ENCODE assay signal across 1 cellular context in the genomic region with DNA sequence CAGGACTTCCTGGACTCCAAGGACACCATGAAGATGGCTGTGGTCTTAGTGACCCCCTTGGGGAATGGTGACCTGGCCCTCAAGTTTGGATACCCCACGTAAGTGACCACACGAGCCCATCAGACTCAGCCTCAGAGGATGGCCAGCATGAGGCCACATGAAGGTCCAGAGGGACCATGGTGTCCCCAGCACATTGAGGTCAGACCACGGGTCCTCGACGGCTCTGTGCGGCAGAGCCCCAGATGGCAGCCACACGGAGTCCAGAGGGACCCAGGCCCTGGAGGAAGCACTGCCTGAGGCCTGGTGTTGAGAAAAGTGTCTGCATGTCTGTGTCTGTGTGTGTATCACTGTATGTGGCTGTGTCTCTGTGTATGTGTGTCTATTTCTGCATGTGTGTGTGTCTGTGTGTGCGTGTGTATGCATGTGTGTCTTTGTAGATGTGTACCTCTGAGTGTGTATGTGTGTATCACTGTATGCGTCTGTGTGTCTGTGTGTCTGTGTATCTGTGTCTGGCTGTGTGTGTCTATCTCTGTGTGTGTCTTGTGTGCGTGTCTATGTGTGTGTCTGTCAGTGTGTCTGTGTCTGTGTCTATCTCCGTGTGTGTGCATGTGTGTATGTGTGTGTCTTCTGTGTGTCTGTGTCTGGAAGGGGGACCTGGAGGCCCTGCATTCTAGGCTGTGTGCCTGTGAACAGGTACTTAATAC.
TF ChIP-seq lines count a peak whose summit lies in the region.

No MANE protein-coding gene starts in this region.

TF ChIP-seq in K562, 482 proteins besides CTCF, POLR2A, EP300 and RAD21 (continued from another document):
- TF ChIP-seq, protein P1, sequence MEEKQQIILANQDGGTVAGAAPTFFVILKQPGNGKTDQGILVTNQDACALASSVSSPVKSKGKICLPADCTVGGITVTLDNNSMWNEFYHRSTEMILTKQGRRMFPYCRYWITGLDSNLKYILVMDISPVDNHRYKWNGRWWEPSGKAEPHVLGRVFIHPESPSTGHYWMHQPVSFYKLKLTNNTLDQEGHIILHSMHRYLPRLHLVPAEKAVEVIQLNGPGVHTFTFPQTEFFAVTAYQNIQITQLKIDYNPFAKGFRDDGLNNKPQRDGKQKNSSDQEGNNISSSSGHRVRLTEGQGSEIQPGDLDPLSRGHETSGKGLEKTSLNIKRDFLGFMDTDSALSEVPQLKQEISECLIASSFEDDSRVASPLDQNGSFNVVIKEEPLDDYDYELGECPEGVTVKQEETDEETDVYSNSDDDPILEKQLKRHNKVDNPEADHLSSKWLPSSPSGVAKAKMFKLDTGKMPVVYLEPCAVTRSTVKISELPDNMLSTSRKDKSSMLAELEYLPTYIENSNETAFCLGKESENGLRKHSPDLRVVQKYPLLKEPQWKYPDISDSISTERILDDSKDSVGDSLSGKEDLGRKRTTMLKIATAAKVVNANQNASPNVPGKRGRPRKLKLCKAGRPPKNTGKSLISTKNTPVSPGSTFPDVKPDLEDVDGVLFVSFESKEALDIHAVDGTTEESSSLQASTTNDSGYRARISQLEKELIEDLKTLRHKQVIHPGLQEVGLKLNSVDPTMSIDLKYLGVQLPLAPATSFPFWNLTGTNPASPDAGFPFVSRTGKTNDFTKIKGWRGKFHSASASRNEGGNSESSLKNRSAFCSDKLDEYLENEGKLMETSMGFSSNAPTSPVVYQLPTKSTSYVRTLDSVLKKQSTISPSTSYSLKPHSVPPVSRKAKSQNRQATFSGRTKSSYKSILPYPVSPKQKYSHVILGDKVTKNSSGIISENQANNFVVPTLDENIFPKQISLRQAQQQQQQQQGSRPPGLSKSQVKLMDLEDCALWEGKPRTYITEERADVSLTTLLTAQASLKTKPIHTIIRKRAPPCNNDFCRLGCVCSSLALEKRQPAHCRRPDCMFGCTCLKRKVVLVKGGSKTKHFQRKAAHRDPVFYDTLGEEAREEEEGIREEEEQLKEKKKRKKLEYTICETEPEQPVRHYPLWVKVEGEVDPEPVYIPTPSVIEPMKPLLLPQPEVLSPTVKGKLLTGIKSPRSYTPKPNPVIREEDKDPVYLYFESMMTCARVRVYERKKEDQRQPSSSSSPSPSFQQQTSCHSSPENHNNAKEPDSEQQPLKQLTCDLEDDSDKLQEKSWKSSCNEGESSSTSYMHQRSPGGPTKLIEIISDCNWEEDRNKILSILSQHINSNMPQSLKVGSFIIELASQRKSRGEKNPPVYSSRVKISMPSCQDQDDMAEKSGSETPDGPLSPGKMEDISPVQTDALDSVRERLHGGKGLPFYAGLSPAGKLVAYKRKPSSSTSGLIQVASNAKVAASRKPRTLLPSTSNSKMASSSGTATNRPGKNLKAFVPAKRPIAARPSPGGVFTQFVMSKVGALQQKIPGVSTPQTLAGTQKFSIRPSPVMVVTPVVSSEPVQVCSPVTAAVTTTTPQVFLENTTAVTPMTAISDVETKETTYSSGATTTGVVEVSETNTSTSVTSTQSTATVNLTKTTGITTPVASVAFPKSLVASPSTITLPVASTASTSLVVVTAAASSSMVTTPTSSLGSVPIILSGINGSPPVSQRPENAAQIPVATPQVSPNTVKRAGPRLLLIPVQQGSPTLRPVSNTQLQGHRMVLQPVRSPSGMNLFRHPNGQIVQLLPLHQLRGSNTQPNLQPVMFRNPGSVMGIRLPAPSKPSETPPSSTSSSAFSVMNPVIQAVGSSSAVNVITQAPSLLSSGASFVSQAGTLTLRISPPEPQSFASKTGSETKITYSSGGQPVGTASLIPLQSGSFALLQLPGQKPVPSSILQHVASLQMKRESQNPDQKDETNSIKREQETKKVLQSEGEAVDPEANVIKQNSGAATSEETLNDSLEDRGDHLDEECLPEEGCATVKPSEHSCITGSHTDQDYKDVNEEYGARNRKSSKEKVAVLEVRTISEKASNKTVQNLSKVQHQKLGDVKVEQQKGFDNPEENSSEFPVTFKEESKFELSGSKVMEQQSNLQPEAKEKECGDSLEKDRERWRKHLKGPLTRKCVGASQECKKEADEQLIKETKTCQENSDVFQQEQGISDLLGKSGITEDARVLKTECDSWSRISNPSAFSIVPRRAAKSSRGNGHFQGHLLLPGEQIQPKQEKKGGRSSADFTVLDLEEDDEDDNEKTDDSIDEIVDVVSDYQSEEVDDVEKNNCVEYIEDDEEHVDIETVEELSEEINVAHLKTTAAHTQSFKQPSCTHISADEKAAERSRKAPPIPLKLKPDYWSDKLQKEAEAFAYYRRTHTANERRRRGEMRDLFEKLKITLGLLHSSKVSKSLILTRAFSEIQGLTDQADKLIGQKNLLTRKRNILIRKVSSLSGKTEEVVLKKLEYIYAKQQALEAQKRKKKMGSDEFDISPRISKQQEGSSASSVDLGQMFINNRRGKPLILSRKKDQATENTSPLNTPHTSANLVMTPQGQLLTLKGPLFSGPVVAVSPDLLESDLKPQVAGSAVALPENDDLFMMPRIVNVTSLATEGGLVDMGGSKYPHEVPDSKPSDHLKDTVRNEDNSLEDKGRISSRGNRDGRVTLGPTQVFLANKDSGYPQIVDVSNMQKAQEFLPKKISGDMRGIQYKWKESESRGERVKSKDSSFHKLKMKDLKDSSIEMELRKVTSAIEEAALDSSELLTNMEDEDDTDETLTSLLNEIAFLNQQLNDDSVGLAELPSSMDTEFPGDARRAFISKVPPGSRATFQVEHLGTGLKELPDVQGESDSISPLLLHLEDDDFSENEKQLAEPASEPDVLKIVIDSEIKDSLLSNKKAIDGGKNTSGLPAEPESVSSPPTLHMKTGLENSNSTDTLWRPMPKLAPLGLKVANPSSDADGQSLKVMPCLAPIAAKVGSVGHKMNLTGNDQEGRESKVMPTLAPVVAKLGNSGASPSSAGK (IDR thresholded peaks at IDR 0.05), result no peak
- TF ChIP-seq MCM3 (IDR thresholded peaks at IDR 0.05) (peak; percentile 74; the same call in 1 of the 2 replicates), CHD4 (IDR thresholded peaks at IDR 0.05; ENCODE audit: insufficient read depth, insufficient replicate concordance, low read depth, low read length, poor library complexity, severe bottlenecking) (no peak), ELF4 (CRISPR knock-in tag; IDR thresholded peaks at IDR 0.05) (peak; percentile 76), SUPT5H (IDR thresholded peaks at IDR 0.05) (no peak), PCBP1 (IDR thresholded peaks at IDR 0.05; ENCODE audit: low read depth, low read length, poor library complexity, severe bottlenecking) (no peak), TAF9B (IDR thresholded peaks at IDR 0.05; ENCODE audit: partially characterized antibody) (no peak), NR3C1 (CRISPR knock-in tag; IDR thresholded peaks at IDR 0.05) (no peak), ZNF717 (CRISPR knock-in tag; IDR thresholded peaks at IDR 0.05) (no peak), PHF20 (IDR thresholded peaks at IDR 0.05; ENCODE audit: partially characterized antibody) (no peak), BCL6 (CRISPR knock-in tag; IDR thresholded peaks at IDR 0.05) (no peak), NCOA2 (IDR thresholded peaks at IDR 0.05; ENCODE audit: partially characterized antibody in 2 of 2) (no peak), ZNF830 (CRISPR knock-in tag; IDR thresholded peaks at IDR 0.05) (no peak), KDM5B (IDR thresholded peaks at IDR 0.05; ENCODE audit: insufficient replicate concordance, low read depth, low read length) (no peak), POLR2B (IDR thresholded peaks at IDR 0.05; ENCODE audit: low read depth, partially characterized antibody) (peak; percentile 36), SRF (CRISPR knock-in tag; IDR thresholded peaks at IDR 0.05) (no peak), OTX1 (CRISPR knock-in tag; IDR thresholded peaks at IDR 0.05) (peak; percentile 54; the same call in 1 of the 2 replicates), MCM2 (IDR thresholded peaks at IDR 0.05; ENCODE audit: low read depth) (no peak), COPS2 (conservative IDR thresholded peaks at IDR 0.05) (no peak), MCM7 (IDR thresholded peaks at IDR 0.05) (peak in 1 of 2 experiments; percentile 89; a peak in 1 of 4 replicates), KDM1A (IDR thresholded peaks at IDR 0.05) (no peak), ZBTB26 (CRISPR knock-in tag; IDR thresholded peaks at IDR 0.05) (peak; percentile 85; the same call in 1 of the 2 replicates), ARID1B (IDR thresholded peaks at IDR 0.05) (no peak), THRB (CRISPR knock-in tag; conservative IDR thresholded peaks at IDR 0.05) (no peak; the same call in 1 of the 2 replicates), HLTF (IDR thresholded peaks at IDR 0.05) (0 out of 2 replicates have a peak, but pooled peaks have one; percentile 35), CTCFL (IDR thresholded peaks at IDR 0.05; ENCODE audit: borderline replicate concordance, insufficient read depth, low read depth, low read length, poor library complexity, severe bottlenecking) (no peak), ZNF23 (CRISPR knock-in tag; IDR thresholded peaks at IDR 0.05) (no peak), STAG1 (CRISPR knock-in tag; IDR thresholded peaks at IDR 0.05; ENCODE audit: borderline replicate concordance) (no peak), UBTF (IDR thresholded peaks at IDR 0.05; ENCODE audit: borderline replicate concordance in 1 of 2, low read depth in 2 of 2, low read length in 2 of 2) (no peak), SRSF7 (optimal IDR thresholded peaks at IDR 0.05; ENCODE audit: low read depth, low read length) (no peak), SMAD4 (CRISPR knock-in tag; conservative IDR thresholded peaks at IDR 0.05) (no peak), ZNF274 (IDR thresholded peaks at IDR 0.05; ENCODE audit: borderline replicate concordance, low read depth, low read length) (no peak), ARID4B (CRISPR knock-in tag; IDR thresholded peaks at IDR 0.05) (no peak)
